Comparison of ENCODE assay signal across 34 cellular contexts in the genomic region with DNA sequence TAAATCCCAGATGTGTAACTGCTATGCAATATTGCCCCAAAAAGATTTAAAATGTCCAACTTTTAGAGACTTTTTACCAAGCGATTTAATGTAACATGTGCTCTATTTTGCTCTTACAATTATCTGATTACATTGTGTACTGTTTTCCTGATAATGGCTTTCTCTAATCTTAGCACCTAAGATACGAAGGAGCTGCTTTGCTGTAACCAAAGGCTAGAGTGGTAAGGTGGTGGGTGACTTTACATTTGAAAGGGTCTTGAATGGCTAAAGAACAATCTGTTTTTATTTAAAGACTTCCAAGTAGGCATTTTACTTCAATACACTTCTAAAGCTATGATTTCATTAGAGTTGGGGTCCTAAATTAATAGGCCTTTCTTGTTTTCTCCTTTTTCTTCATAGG.
"Had no signal": no experiment of that assay in that cellular context is flagged by ENCODE, and none has a peak within 500 bp of the region (broad histone marks: within the 10 kb centered on the region; RNA-seq: fewer than 3 reads in every experiment).

No MANE protein-coding gene starts in this region.

- H3K36me3 Mint-ChIP-seq: activated CD4-positive, alpha-beta memory T cell treated with anti-CD3 and anti-CD28 coated beads for 36 hours; activated CD8-positive, alpha-beta memory T cell treated with anti-CD3 and anti-CD28 coated beads, Interleukin-2, amount 10 ng/mL, durations not matched to agents 7 days and 5 days; activated naive CD4-positive, alpha-beta T cell treated with anti-CD3 and anti-CD28 coated beads, Interleukin-2, amount 50 U/mL, for 24 hours; activated naive CD8-positive, alpha-beta T cell treated with anti-CD3 and anti-CD28 coated beads for 36 hours; T-cell had no signal

- H3K4me1 ChIP-seq: adrenal gland, body of pancreas, esophagus squamous epithelium, gastroesophageal sphincter had no signal

- H3K36me3 ChIP-seq: adrenal gland, esophagus squamous epithelium, gastroesophageal sphincter, WERI-Rb-1 had no signal

- H3K9me3 ChIP-seq: adrenal gland, body of pancreas, esophagus squamous epithelium, gastroesophageal sphincter had no signal

- H3K27ac Mint-ChIP-seq: activated CD4-positive, alpha-beta memory T cell treated with anti-CD3 and anti-CD28 coated beads for 36 hours; activated CD4-positive, alpha-beta T cell treated with anti-CD3 and anti-CD28 coated beads for 36 hours; activated CD4-positive, alpha-beta T cell treated with anti-CD3 and anti-CD28 coated beads, Interleukin-2, amount 10 ng/mL, durations not matched to agents 24 days and 14 days; activated CD8-positive, alpha-beta memory T cell treated with anti-CD3 and anti-CD28 coated beads, Interleukin-2, amount 10 ng/mL, durations not matched to agents 7 days and 5 days; activated CD8-positive, alpha-beta T cell treated with anti-CD3 and anti-CD28 coated beads, Interleukin-2, amount 10 ng/mL, durations not matched to agents 7 days and 5 days; activated naive CD4-positive, alpha-beta T cell treated with anti-CD3 and anti-CD28 coated beads for 36 hours; activated naive CD4-positive, alpha-beta T cell treated with anti-CD3 and anti-CD28 coated beads, Interleukin-2, amount 50 U/mL, for 24 hours; activated naive CD8-positive, alpha-beta T cell treated with anti-CD3 and anti-CD28 coated beads for 36 hours; activated naive CD8-positive, alpha-beta T cell treated with anti-CD3 and anti-CD28 coated beads, Interleukin-2, amount 50 U/mL, for 24 hours; activated T-helper 1 cell treated with anti-CD3 and anti-CD28 coated beads, Interleukin-12 subunit alpha, Interleukin-12 subunit beta, Interleukin-2, Interleukin-4 antibody, amounts not matched to agents 30 ng/mL and 10 ng/mL and 1 ng/mL, durations not matched to agents 14 hours and 24 hours and 36 hours; activated T-helper 2 cell treated with anti-CD3 and anti-CD28 coated beads, Interferon-gamma antibody, Interleukin-2, Interleukin-4, amounts not matched to agents 10 μg/mL and 5 μg/mL and 100 μg/mL, durations not matched to agents 14 hours and 24 hours and 36 hours; effector memory CD8-positive, alpha-beta T cell; T-cell; T-helper 1 cell treated with Interleukin-12 subunit alpha and Interleukin-12 subunit beta and Interleukin-4 antibody, amounts not matched to agents 30 μg/mL and 1 μg/mL, for 36 hours had no signal

- H3K4me1 Mint-ChIP-seq: activated CD4-positive, alpha-beta T cell treated with anti-CD3 and anti-CD28 coated beads for 36 hours; activated CD4-positive, alpha-beta T cell treated with anti-CD3 and anti-CD28 coated beads, Interleukin-2, amount 10 ng/mL, durations not matched to agents 24 days and 14 days; activated CD8-positive, alpha-beta memory T cell treated with anti-CD3 and anti-CD28 coated beads, Interleukin-2, amount 10 ng/mL, durations not matched to agents 7 days and 5 days; activated naive CD4-positive, alpha-beta T cell treated with anti-CD3 and anti-CD28 coated beads, Interleukin-2, amount 50 U/mL, for 24 hours; activated naive CD8-positive, alpha-beta T cell treated with anti-CD3 and anti-CD28 coated beads for 36 hours; activated naive CD8-positive, alpha-beta T cell treated with anti-CD3 and anti-CD28 coated beads, Interleukin-2, amount 50 U/mL, for 24 hours; T-cell had no signal

- DNase-seq: activated CD4-positive, alpha-beta memory T cell treated with anti-CD3 and anti-CD28 coated beads for 36 hours; activated CD4-positive, alpha-beta T cell treated with anti-CD3 and anti-CD28 coated beads for 36 hours; activated CD4-positive, alpha-beta T cell treated with anti-CD3 and anti-CD28 coated beads, Interleukin-2, amount 10 ng/mL, durations not matched to agents 24 days and 14 days; activated CD4-positive, CD25-positive, alpha-beta regulatory T cell; activated CD4-positive, CD25-positive, alpha-beta regulatory T cell treated with anti-CD3 and anti-CD28 coated beads, Interleukin-2, amount 50 U/mL, for 72 hours; activated CD8-positive, alpha-beta memory T cell treated with anti-CD3 and anti-CD28 coated beads, Interleukin-2, amount 10 ng/mL, durations not matched to agents 7 days and 5 days; activated CD8-positive, alpha-beta memory T cell treated with anti-CD3 and anti-CD28 coated beads, Interleukin-2, amount 50 U/mL, for 4 hours; activated CD8-positive, alpha-beta T cell treated with anti-CD3 and anti-CD28 coated beads, Interleukin-2, amount 10 ng/mL, durations not matched to agents 7 days and 5 days; activated effector memory CD4-positive, alpha-beta T cell treated with anti-CD3 and anti-CD28 coated beads, Interleukin-2, amount 50 U/mL, for 16 hours; activated naive CD4-positive, alpha-beta T cell treated with anti-CD3 and anti-CD28 coated beads for 36 hours; activated naive CD8-positive, alpha-beta T cell treated with anti-CD3 and anti-CD28 coated beads for 36 hours; activated naive CD8-positive, alpha-beta T cell treated with anti-CD3 and anti-CD28 coated beads, Interleukin-2, amount 50 U/mL, for 24 hours; activated T-cell treated with anti-CD3 and anti-CD28 coated beads, Interleukin-2, amount 50 U/mL, for 1 hour; activated T-cell treated with anti-CD3 and anti-CD28 coated beads, Interleukin-2, amount 50 U/mL, for 48 hours; adrenal gland; amygdala; aorta; body of pancreas; caudate nucleus; cortex of kidney; dermis blood vessel endothelial cell; effector CD4-positive, alpha-beta T cell; effector memory CD8-positive, alpha-beta T cell; esophagus squamous epithelium; foreskin melanocyte; T-cell; T1000; WERI-Rb-1 had no signal

- H3K27me3 Mint-ChIP-seq: activated CD4-positive, alpha-beta memory T cell treated with anti-CD3 and anti-CD28 coated beads for 36 hours; activated CD4-positive, alpha-beta T cell treated with anti-CD3 and anti-CD28 coated beads for 36 hours; activated CD4-positive, alpha-beta T cell treated with anti-CD3 and anti-CD28 coated beads, Interleukin-2, amount 10 ng/mL, durations not matched to agents 24 days and 14 days; activated CD8-positive, alpha-beta memory T cell treated with anti-CD3 and anti-CD28 coated beads, Interleukin-2, amount 10 ng/mL, durations not matched to agents 7 days and 5 days; activated naive CD4-positive, alpha-beta T cell treated with anti-CD3 and anti-CD28 coated beads, Interleukin-2, amount 50 U/mL, for 24 hours; activated naive CD8-positive, alpha-beta T cell treated with anti-CD3 and anti-CD28 coated beads for 36 hours; activated naive CD8-positive, alpha-beta T cell treated with anti-CD3 and anti-CD28 coated beads, Interleukin-2, amount 50 U/mL, for 24 hours; effector memory CD8-positive, alpha-beta T cell; T-cell had no signal

- H3K4me3 Mint-ChIP-seq: activated CD4-positive, alpha-beta memory T cell treated with anti-CD3 and anti-CD28 coated beads for 36 hours; activated CD4-positive, alpha-beta T cell treated with anti-CD3 and anti-CD28 coated beads for 36 hours; activated CD4-positive, alpha-beta T cell treated with anti-CD3 and anti-CD28 coated beads, Interleukin-2, amount 10 ng/mL, durations not matched to agents 24 days and 14 days; activated CD8-positive, alpha-beta memory T cell treated with anti-CD3 and anti-CD28 coated beads, Interleukin-2, amount 10 ng/mL, durations not matched to agents 7 days and 5 days; activated CD8-positive, alpha-beta T cell treated with anti-CD3 and anti-CD28 coated beads, Interleukin-2, amount 10 ng/mL, durations not matched to agents 7 days and 5 days; activated naive CD4-positive, alpha-beta T cell treated with anti-CD3 and anti-CD28 coated beads for 36 hours; activated naive CD4-positive, alpha-beta T cell treated with anti-CD3 and anti-CD28 coated beads, Interleukin-2, amount 50 U/mL, for 24 hours; activated naive CD8-positive, alpha-beta T cell treated with anti-CD3 and anti-CD28 coated beads for 36 hours; activated naive CD8-positive, alpha-beta T cell treated with anti-CD3 and anti-CD28 coated beads, Interleukin-2, amount 50 U/mL, for 24 hours; activated T-helper 1 cell treated with anti-CD3 and anti-CD28 coated beads, Interleukin-12 subunit alpha, Interleukin-12 subunit beta, Interleukin-2, Interleukin-4 antibody, amounts not matched to agents 30 ng/mL and 10 ng/mL and 1 ng/mL, durations not matched to agents 14 hours and 24 hours and 36 hours; effector memory CD8-positive, alpha-beta T cell; T-cell; T-helper 1 cell treated with Interleukin-12 subunit alpha and Interleukin-12 subunit beta and Interleukin-4 antibody, amounts not matched to agents 30 μg/mL and 1 μg/mL, for 36 hours had no signal

- H3K27ac ChIP-seq: adrenal gland, body of pancreas, epithelial cell of prostate, esophagus squamous epithelium, gastroesophageal sphincter, WERI-Rb-1 had no signal

- H3K9me3 Mint-ChIP-seq: activated CD4-positive, alpha-beta T cell treated with anti-CD3 and anti-CD28 coated beads, Interleukin-2, amount 10 ng/mL, durations not matched to agents 24 days and 14 days; activated naive CD4-positive, alpha-beta T cell treated with anti-CD3 and anti-CD28 coated beads, Interleukin-2, amount 50 U/mL, for 24 hours had no signal

- ATAC-seq: activated CD4-positive, alpha-beta T cell treated with anti-CD3 and anti-CD28 coated beads for 36 hours; activated CD8-positive, alpha-beta memory T cell treated with anti-CD3 and anti-CD28 coated beads, Interleukin-2, amount 10 ng/mL, durations not matched to agents 7 days and 5 days; activated CD8-positive, alpha-beta T cell treated with anti-CD3 and anti-CD28 coated beads, Interleukin-2, amount 10 ng/mL, durations not matched to agents 7 days and 5 days; activated naive CD8-positive, alpha-beta T cell treated with anti-CD3 and anti-CD28 coated beads, Interleukin-2, amount 50 U/mL, for 24 hours; body of pancreas; effector memory CD8-positive, alpha-beta T cell; gastroesophageal sphincter; T-cell had no signal

- H3K4me3 ChIP-seq: adrenal gland, body of pancreas, esophagus squamous epithelium, gastroesophageal sphincter had no signal

- H3K27me3 ChIP-seq: adrenal gland, body of pancreas, esophagus squamous epithelium, gastroesophageal sphincter had no signal
